ENCODE assay signal across 7 cellular contexts in genomic region chr17:48542114-48542955, GRCh38. TPM values are rescaled to one million over a fixed set of nuclear protein-coding genes. Genes with fewer than 3 reads are reported as not detected.
DNase-seq lines count a peak whose midpoint lies in the region; ATAC-seq, FAIRE-seq and TF ChIP-seq lines count a peak whose summit lies in the region.

No MANE protein-coding gene starts in this region.

- intact Hi-C loops in heart left ventricle (cut with DNase I) = loop anchor here in 3 of 10 donors (5.0 kb wide), 1 partner anchor 35 kb away; the partner anchor contains the start of gene HOXB4 (in 3 of the 3)
- intact Hi-C loops in sciatic nerve (cut with DNase I) = no loop called here
- intact Hi-C loops in PC-9 (cut with micrococcal nuclease; ENCODE audit: unreplicated experiment) = no loop called here

- H3K4me2 ChIP-seq in PC-9 = no peak overlapping the region

- H3K4me3 ChIP-seq in HUES48 (ENCODE audit: low read depth, low read length) = peak overlapping the region; percentile 59
- H3K4me3 ChIP-seq in heart left ventricle = peak overlapping the region; percentile 35 to 95 (median 67)
- H3K4me3 ChIP-seq in PC-9 = no peak overlapping the region

- no peak for TF ChIP-seq POLR2A in heart left ventricle (IDR thresholded peaks at IDR 0.05)
- TF ChIP-seq POLR2A in H54 (IDR thresholded peaks at IDR 0.05; ENCODE audit: low read depth, low read length) = no peak

- DNase-seq in activated T-cell treated with anti-CD3 and anti-CD28 coated beads, Interleukin-2, amount 50 U/mL, for 48 hours = peak; percentile 55 to 58
- no peak for DNase-seq in heart left ventricle
- peak; percentile 69 for DNase-seq in sciatic nerve (ENCODE audit: low spot score)
- no peak for DNase-seq in H54 (ENCODE audit: insufficient read length, low spot score)
- no peak for DNase-seq in PC-9
- DNase-seq in NCI-H2029 (lab: John Stamatoyannopoulos, UW) = no peak

- no peak for FAIRE-seq in H54 (lab: Jason Lieb, UNC)

- POLR2A ChIA-PET in PC-9 (lab: Charles Lee; ENCODE audit: unreplicated experiment) = no interaction called here

- peaks cover 10% of the 10 kb centered on the region; the same call in 1 of the 2 replicates for H3F3A ChIP-seq in PC-9 (ENCODE audit: insufficient read depth, low read depth)

- H3K27ac ChIP-seq in HUES48 (ENCODE audit: low read depth, low read length) (no peak overlapping the region), heart left ventricle (peak overlapping the region; percentile 43 to 94 (median 88)), PC-9 (no peak overlapping the region)

- no peaks in the 10 kb centered on the region for H4K20me1 ChIP-seq in PC-9 (ENCODE audit: insufficient read depth)

- no TSS peak for BruUV-seq in PC-9 (replicated peaks; lab: Mats Ljungman, UMichigan)

- H3K79me2 ChIP-seq in PC-9 (ENCODE audit: low read depth) = no peaks in the 10 kb centered on the region

- ATAC-seq in heart left ventricle (peak in 2 of 4 donors; percentile 4 to 5), sciatic nerve (peak; percentile 9)

- CTCF ChIA-PET in PC-9 (lab: Charles Lee) = no interaction called here

- H3K9me3 ChIP-seq in HUES48 (ENCODE audit: control insufficient read depth, insufficient read depth, low read length) (no peaks in the 10 kb centered on the region), heart left ventricle (no peaks in the 10 kb centered on the region), PC-9 (ENCODE audit: insufficient read depth, low read depth) (no peaks in the 10 kb centered on the region)

- H3K36me3 ChIP-seq in HUES48 (ENCODE audit: control insufficient read depth, insufficient read depth, low read length) (no peaks in the 10 kb centered on the region), heart left ventricle (no peaks in the 10 kb centered on the region), PC-9 (ENCODE audit: low read depth) (no peaks in the 10 kb centered on the region)

- H3K27me3 ChIP-seq in HUES48 (ENCODE audit: control insufficient read depth, insufficient read depth, low read length) (peaks cover 95% of the 10 kb centered on the region), heart left ventricle (peaks cover 0 to 97% (median 46%) of the 10 kb centered on the region in 9 donors), PC-9 (ENCODE audit: insufficient read depth, low read depth) (no peaks in the 10 kb centered on the region)

- no peak overlapping the region for H2AFZ ChIP-seq in PC-9

- WGBS in heart left ventricle, 4 donors = 7 to 11% (median 10%) methylated on average over 30 of the region's 30 CpGs

- H3K4me1 ChIP-seq in HUES48 (ENCODE audit: control insufficient read depth, insufficient read depth, low read length) = peaks cover 36% of the 10 kb centered on the region
- H3K4me1 ChIP-seq in heart left ventricle = peaks cover 0 to 36% (median 15%) of the 10 kb centered on the region in 12 donors
- 0 out of 2 replicates have a peak, but pooled peaks cover 3% of the 10 kb centered on the region for H3K4me1 ChIP-seq in PC-9 (replicated peaks; ENCODE audit: insufficient read depth)

- TF ChIP-seq CTCF in heart left ventricle (IDR thresholded peaks at IDR 0.05) (no peak), PC-9 (conservative IDR thresholded peaks at IDR 0.05) (no peak)

- H3K9me2 ChIP-seq in PC-9 (ENCODE audit: insufficient read depth) = no peaks in the 10 kb centered on the region

- no peak overlapping the region for H3K9ac ChIP-seq in HUES48 (ENCODE audit: low read depth, low read length)

RNA-seq across cellular contexts. Expression of gene HOXB2, which starts 2.6 kb away (rescaled TPM):
- total RNA-seq in heart left ventricle = 1 to 10 TPM in 8 of 9 donors, under 1 TPM in 1; 0.81 to 6.9 (median 3.2) TPM
- 1 to 10 TPM; 2.0 to 3.0 TPM for polyA plus RNA-seq in heart left ventricle
- total RNA-seq in sciatic nerve = 23.1 TPM
- total RNA-seq in PC-9 (2021) = 0.31 and 0.90 TPM in 2 replicates

RNA-seq across cellular contexts. Expression of gene HOXB1, which starts 11.5 kb away (rescaled TPM):
- total RNA-seq in heart left ventricle = not detected
- not detected for polyA plus RNA-seq in heart left ventricle
- total RNA-seq in sciatic nerve = not detected
- not detected in 2 replicates for total RNA-seq in PC-9 (2021)

RNA-seq across cellular contexts. Expression of gene HOXB4, which starts 35.8 kb away (rescaled TPM):
- total RNA-seq in heart left ventricle (1 to 10 TPM in 2 of 9 donors, under 1 TPM in 6, not detected in 1; 0.27 to 2.8 (median 0.66) TPM), sciatic nerve (8.8 TPM), PC-9 (2021) (2.0 and 2.1 TPM in 2 replicates)
- under 1 TPM; 0.29 to 0.30 TPM for polyA plus RNA-seq in heart left ventricle

RNA-seq across cellular contexts. Expression of gene HOXB3, which starts 47.7 kb away (rescaled TPM):
- 1 to 10 TPM in 7 of 9 donors, under 1 TPM in 2; 0.11 to 5.5 (median 2.0) TPM for total RNA-seq in heart left ventricle
- 1 to 10 TPM in 1 of 2 donors, under 1 TPM in 1; 0.61 to 2.0 TPM for polyA plus RNA-seq in heart left ventricle
- 25.6 TPM for total RNA-seq in sciatic nerve
- 17.2 and 19.1 TPM in 2 replicates for total RNA-seq in PC-9 (2021)

RNA-seq across cellular contexts. Expression of gene HOXB5, which starts 51.2 kb away (rescaled TPM):
- 1 to 10 TPM in 1 of 9 donors, under 1 TPM in 2, not detected in 6; 0.17 to 1.0 (median 0.35) TPM for total RNA-seq in heart left ventricle
- polyA plus RNA-seq in heart left ventricle = under 1 TPM; 0.04 to 0.08 TPM
- total RNA-seq in sciatic nerve = 2.4 TPM
- 8.3 and 12.9 TPM in 2 replicates for total RNA-seq in PC-9 (2021)

Comparison
In these comparisons a context has a peak if more than half of its experiments do, and no peak if none do; other contexts are left out.
1. H3K27ac ChIP-seq: peak in heart left ventricle (12 of 12); none in HUES48 (single experiment) and PC-9 (single experiment).
2. DNase-seq: peak in activated T-cell treated with anti-CD3 and anti-CD28 coated beads, Interleukin-2, amount 50 U/mL, for 48 hours (2 of 2) and sciatic nerve (single experiment); none in heart left ventricle (0 of 5), H54 (single experiment), PC-9 (0 of 2) and NCI-H2029 (single experiment).